In the genomic region with DNA sequence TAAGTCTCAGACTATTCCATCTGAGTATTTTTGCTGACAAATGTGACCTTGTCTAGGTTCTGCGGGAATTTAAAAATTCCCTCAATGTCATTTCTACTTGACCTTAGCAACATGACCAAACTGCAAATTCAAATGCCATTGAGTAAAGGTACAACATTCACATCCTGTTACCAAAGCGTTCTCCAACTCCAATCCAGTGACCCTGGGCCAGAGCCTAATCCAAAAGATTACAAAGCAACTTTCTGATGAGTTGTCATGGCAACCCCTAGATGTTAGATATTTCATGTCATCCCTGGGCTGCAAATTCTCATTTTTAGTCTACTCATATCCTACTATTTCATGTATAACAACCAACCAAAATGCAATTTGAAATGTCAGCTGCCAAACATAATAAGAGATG, we compare ENCODE assay signal across 6 cellular contexts.
"Had no signal": no experiment of that assay in that cellular context is flagged by ENCODE, and none has a peak within 500 bp of the region (broad histone marks: within the 10 kb centered on the region; RNA-seq: fewer than 3 reads in every experiment).

No MANE protein-coding gene starts in this region.

- DNase-seq: effector memory CD8-positive, alpha-beta T cell; hippocampal formation; pancreas; SW 1271; tibial artery; WERI-Rb-1 had no signal

- H3K27ac Mint-ChIP-seq: effector memory CD8-positive, alpha-beta T cell had no signal

- H3K4me3 Mint-ChIP-seq: effector memory CD8-positive, alpha-beta T cell had no signal

- H3K9me3 Mint-ChIP-seq: effector memory CD8-positive, alpha-beta T cell had no signal

- ATAC-seq: effector memory CD8-positive, alpha-beta T cell had no signal
